1 cellular context compared by ENCODE assay signal in genomic region chr6:144007779-144008500, GRCh38.
A peak's percentile ranks its signal among the peaks of the same experiment; 100 is the strongest.
TF ChIP-seq lines count a peak whose summit lies in the region.

A gene with protein sequence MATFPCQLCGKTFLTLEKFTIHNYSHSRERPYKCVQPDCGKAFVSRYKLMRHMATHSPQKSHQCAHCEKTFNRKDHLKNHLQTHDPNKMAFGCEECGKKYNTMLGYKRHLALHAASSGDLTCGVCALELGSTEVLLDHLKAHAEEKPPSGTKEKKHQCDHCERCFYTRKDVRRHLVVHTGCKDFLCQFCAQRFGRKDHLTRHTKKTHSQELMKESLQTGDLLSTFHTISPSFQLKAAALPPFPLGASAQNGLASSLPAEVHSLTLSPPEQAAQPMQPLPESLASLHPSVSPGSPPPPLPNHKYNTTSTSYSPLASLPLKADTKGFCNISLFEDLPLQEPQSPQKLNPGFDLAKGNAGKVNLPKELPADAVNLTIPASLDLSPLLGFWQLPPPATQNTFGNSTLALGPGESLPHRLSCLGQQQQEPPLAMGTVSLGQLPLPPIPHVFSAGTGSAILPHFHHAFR (minus strand): TSS chr6:144008259. CDS start chr6:143948136, 60,123 bp downstream.

TF ChIP-seq in K562, 482 proteins besides CTCF, POLR2A, EP300 and RAD21 (continued from another document and continues in another):
- TF ChIP-seq ZNF778 (CRISPR knock-in tag; IDR thresholded peaks at IDR 0.05) (no peak), GMEB1 (CRISPR knock-in tag; IDR thresholded peaks at IDR 0.05) (0 out of 2 replicates have a peak, but pooled peaks have one; percentile 5), POLR2G (IDR thresholded peaks at IDR 0.05; ENCODE audit: low read depth, low read length) (peak; percentile 93), ZNF592 (IDR thresholded peaks at IDR 0.05) (0 out of 2 replicates have a peak, but pooled peaks have one; percentile 22), SMAD4 (CRISPR knock-in tag; conservative IDR thresholded peaks at IDR 0.05) (peak; percentile 40; the same call in 1 of the 2 replicates), ZFX (CRISPR knock-in tag; IDR thresholded peaks at IDR 0.05) (peak; percentile 94), TAF1 (IDR thresholded peaks at IDR 0.05; ENCODE audit: control insufficient read depth, extremely low read depth, insufficient read depth, low read length, severe bottlenecking) (peak; percentile 68), SMARCB1 (IDR thresholded peaks at IDR 0.05; ENCODE audit: insufficient read length, low read depth) (no peak), PHF8 (IDR thresholded peaks at IDR 0.05; ENCODE audit: borderline replicate concordance, low read length) (peak; percentile 73; the same call in 1 of the 2 replicates), L3MBTL2 (IDR thresholded peaks at IDR 0.05) (peak; percentile 66; the same call in 1 of the 2 replicates), CTBP1 (IDR thresholded peaks at IDR 0.05; ENCODE audit: borderline replicate concordance) (peak; percentile 66; the same call in 1 of the 2 replicates), SRF (CRISPR knock-in tag; IDR thresholded peaks at IDR 0.05) (no peak), TBP (optimal IDR thresholded peaks at IDR 0.05; ENCODE audit: low read depth, low read length) (peak; percentile 66), E2F6 (IDR thresholded peaks at IDR 0.05; ENCODE audit: borderline replicate concordance in 1 of 2, extremely low read depth in 1 of 2, insufficient read depth in 1 of 2, insufficient read length in 1 of 2, low read depth in 1 of 2, low read length in 1 of 2, poor library complexity in 1 of 2, severe bottlenecking in 1 of 2) (peak; percentile 32 to 66), SUPT5H (IDR thresholded peaks at IDR 0.05) (peak; percentile 49; the same call in 1 of the 2 replicates), ZNF445 (CRISPR knock-in tag; IDR thresholded peaks at IDR 0.05; ENCODE audit: low read depth) (no peak), PPARD (CRISPR knock-in tag; IDR thresholded peaks at IDR 0.05) (no peak), NCOA6 (IDR thresholded peaks at IDR 0.05) (peak; percentile 61; the same call in 1 of the 2 replicates), HDGF (IDR thresholded peaks at IDR 0.05) (no peak), ZNF431 (CRISPR knock-in tag; IDR thresholded peaks at IDR 0.05) (no peak), MEIS2 (IDR thresholded peaks at IDR 0.05; ENCODE audit: partially characterized antibody) (peak; percentile 71), MAX (CRISPR knock-in tag; IDR thresholded peaks at IDR 0.05) (0 out of 2 replicates have a peak, but pooled peaks have one; percentile 28), MEF2A (IDR thresholded peaks at IDR 0.05; ENCODE audit: control insufficient read depth, low read depth, low read length) (no peak), HMGN3 (IDR thresholded peaks at IDR 0.05; ENCODE audit: borderline replicate concordance, extremely low read depth, insufficient read length, low read depth, low read length) (no peak), CXXC5 (CRISPR knock-in tag; IDR thresholded peaks at IDR 0.05) (peak; percentile 65)
- TF ChIP-seq, protein P1, sequence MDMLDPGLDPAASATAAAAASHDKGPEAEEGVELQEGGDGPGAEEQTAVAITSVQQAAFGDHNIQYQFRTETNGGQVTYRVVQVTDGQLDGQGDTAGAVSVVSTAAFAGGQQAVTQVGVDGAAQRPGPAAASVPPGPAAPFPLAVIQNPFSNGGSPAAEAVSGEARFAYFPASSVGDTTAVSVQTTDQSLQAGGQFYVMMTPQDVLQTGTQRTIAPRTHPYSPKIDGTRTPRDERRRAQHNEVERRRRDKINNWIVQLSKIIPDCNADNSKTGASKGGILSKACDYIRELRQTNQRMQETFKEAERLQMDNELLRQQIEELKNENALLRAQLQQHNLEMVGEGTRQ (CRISPR knock-in tag; IDR thresholded peaks at IDR 0.05), result peak; percentile 24; the same call in 1 of the 2 replicates
- TF ChIP-seq, protein P2, sequence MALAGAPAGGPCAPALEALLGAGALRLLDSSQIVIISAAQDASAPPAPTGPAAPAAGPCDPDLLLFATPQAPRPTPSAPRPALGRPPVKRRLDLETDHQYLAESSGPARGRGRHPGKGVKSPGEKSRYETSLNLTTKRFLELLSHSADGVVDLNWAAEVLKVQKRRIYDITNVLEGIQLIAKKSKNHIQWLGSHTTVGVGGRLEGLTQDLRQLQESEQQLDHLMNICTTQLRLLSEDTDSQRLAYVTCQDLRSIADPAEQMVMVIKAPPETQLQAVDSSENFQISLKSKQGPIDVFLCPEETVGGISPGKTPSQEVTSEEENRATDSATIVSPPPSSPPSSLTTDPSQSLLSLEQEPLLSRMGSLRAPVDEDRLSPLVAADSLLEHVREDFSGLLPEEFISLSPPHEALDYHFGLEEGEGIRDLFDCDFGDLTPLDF (CRISPR knock-in tag; IDR thresholded peaks at IDR 0.05), result 0 out of 2 replicates have a peak, but pooled peaks have one; percentile 13
- TF ChIP-seq, protein P3, sequence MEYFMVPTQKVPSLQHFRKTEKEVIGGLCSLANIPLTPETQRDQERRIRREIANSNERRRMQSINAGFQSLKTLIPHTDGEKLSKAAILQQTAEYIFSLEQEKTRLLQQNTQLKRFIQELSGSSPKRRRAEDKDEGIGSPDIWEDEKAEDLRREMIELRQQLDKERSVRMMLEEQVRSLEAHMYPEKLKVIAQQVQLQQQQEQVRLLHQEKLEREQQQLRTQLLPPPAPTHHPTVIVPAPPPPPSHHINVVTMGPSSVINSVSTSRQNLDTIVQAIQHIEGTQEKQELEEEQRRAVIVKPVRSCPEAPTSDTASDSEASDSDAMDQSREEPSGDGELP (CRISPR knock-in tag; IDR thresholded peaks at IDR 0.05; ENCODE audit: borderline replicate concordance), result peak; percentile 44; the same call in 1 of the 2 replicates
- TF ChIP-seq, protein P4, sequence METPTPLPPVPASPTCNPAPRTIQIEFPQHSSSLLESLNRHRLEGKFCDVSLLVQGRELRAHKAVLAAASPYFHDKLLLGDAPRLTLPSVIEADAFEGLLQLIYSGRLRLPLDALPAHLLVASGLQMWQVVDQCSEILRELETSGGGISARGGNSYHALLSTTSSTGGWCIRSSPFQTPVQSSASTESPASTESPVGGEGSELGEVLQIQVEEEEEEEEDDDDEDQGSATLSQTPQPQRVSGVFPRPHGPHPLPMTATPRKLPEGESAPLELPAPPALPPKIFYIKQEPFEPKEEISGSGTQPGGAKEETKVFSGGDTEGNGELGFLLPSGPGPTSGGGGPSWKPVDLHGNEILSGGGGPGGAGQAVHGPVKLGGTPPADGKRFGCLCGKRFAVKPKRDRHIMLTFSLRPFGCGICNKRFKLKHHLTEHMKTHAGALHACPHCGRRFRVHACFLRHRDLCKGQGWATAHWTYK (CRISPR knock-in tag; IDR thresholded peaks at IDR 0.05), result no peak
- TF ChIP-seq, protein P5, sequence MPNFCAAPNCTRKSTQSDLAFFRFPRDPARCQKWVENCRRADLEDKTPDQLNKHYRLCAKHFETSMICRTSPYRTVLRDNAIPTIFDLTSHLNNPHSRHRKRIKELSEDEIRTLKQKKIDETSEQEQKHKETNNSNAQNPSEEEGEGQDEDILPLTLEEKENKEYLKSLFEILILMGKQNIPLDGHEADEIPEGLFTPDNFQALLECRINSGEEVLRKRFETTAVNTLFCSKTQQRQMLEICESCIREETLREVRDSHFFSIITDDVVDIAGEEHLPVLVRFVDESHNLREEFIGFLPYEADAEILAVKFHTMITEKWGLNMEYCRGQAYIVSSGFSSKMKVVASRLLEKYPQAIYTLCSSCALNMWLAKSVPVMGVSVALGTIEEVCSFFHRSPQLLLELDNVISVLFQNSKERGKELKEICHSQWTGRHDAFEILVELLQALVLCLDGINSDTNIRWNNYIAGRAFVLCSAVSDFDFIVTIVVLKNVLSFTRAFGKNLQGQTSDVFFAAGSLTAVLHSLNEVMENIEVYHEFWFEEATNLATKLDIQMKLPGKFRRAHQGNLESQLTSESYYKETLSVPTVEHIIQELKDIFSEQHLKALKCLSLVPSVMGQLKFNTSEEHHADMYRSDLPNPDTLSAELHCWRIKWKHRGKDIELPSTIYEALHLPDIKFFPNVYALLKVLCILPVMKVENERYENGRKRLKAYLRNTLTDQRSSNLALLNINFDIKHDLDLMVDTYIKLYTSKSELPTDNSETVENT (CRISPR knock-in tag; IDR thresholded peaks at IDR 0.05), result no peak
- TF ChIP-seq, protein P6, sequence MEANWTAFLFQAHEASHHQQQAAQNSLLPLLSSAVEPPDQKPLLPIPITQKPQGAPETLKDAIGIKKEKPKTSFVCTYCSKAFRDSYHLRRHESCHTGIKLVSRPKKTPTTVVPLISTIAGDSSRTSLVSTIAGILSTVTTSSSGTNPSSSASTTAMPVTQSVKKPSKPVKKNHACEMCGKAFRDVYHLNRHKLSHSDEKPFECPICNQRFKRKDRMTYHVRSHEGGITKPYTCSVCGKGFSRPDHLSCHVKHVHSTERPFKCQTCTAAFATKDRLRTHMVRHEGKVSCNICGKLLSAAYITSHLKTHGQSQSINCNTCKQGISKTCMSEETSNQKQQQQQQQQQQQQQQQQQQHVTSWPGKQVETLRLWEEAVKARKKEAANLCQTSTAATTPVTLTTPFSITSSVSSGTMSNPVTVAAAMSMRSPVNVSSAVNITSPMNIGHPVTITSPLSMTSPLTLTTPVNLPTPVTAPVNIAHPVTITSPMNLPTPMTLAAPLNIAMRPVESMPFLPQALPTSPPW (CRISPR knock-in tag; IDR thresholded peaks at IDR 0.05), result peak; percentile 68
- TF ChIP-seq, protein P7, sequence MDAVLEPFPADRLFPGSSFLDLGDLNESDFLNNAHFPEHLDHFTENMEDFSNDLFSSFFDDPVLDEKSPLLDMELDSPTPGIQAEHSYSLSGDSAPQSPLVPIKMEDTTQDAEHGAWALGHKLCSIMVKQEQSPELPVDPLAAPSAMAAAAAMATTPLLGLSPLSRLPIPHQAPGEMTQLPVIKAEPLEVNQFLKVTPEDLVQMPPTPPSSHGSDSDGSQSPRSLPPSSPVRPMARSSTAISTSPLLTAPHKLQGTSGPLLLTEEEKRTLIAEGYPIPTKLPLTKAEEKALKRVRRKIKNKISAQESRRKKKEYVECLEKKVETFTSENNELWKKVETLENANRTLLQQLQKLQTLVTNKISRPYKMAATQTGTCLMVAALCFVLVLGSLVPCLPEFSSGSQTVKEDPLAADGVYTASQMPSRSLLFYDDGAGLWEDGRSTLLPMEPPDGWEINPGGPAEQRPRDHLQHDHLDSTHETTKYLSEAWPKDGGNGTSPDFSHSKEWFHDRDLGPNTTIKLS (IDR thresholded peaks at IDR 0.05; ENCODE audit: borderline replicate concordance, low read depth), result no peak
- TF ChIP-seq, protein P8, sequence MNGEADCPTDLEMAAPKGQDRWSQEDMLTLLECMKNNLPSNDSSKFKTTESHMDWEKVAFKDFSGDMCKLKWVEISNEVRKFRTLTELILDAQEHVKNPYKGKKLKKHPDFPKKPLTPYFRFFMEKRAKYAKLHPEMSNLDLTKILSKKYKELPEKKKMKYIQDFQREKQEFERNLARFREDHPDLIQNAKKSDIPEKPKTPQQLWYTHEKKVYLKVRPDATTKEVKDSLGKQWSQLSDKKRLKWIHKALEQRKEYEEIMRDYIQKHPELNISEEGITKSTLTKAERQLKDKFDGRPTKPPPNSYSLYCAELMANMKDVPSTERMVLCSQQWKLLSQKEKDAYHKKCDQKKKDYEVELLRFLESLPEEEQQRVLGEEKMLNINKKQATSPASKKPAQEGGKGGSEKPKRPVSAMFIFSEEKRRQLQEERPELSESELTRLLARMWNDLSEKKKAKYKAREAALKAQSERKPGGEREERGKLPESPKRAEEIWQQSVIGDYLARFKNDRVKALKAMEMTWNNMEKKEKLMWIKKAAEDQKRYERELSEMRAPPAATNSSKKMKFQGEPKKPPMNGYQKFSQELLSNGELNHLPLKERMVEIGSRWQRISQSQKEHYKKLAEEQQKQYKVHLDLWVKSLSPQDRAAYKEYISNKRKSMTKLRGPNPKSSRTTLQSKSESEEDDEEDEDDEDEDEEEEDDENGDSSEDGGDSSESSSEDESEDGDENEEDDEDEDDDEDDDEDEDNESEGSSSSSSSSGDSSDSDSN (IDR thresholded peaks at IDR 0.05; ENCODE audit: borderline replicate concordance in 1 of 2, low read depth in 2 of 2, low read length in 2 of 2), result 0 out of 4 replicates have a peak, but pooled peaks of 1 of the 2 experiments have one; percentile 33
